10 cellular contexts compared by ENCODE assay signal in the genomic region with DNA sequence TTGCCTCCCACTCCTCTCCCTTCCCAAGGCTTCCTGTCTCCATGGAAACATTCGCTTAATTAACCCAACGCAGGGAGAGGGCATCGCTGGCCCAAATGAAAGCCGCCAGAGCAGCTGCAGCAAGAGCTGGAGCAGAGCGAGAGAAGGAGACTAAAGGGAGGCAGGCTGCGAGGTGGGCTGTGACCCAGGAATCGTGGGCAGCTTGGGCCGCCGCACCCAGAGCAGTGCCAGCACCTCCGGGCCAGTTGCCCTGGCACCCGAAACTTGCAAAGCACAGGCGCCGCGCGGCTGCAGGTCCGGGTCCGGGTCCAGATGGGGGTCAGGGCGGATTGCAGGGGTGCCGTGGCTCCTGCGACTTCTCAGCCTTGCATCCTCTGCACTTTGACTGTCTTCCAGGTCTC. TPM values are rescaled to one million over a fixed set of nuclear protein-coding genes. Genes with fewer than 3 reads are reported as not detected.
DNase-seq lines count a peak whose midpoint lies in the region; ATAC-seq and TF ChIP-seq lines count a peak whose summit lies in the region.
"Had no signal": no experiment of that assay in that cellular context is flagged by ENCODE, and none has a peak within 500 bp of the region (broad histone marks: within the 10 kb centered on the region; RNA-seq: fewer than 3 reads in every experiment).

No MANE protein-coding gene starts in this region.

- intact Hi-C loops in ascending aorta (cut with DNase I) (no loop called here), heart right ventricle (cut with DNase I) (loop anchor here in 1 of 10 donors (10.0 kb wide), 1 partner anchor 364 kb away; no protein-coding TSS in a partner anchor), gastrocnemius medialis (cut with DNase I; ENCODE audit: low total_unique reads) (no loop called here)

- TF ChIP-seq CTCF in ascending aorta (IDR thresholded peaks at IDR 0.05) (no peak), heart right ventricle (IDR thresholded peaks at IDR 0.05) (no peak), gastrocnemius medialis (IDR thresholded peaks at IDR 0.05 in 4 of 5, conservative IDR thresholded peaks at IDR 0.05 in 1 of 5) (no peak)

- peak overlapping the region; percentile 22 to 39 for H3K27ac ChIP-seq in ascending aorta
- H3K27ac ChIP-seq in heart right ventricle: no peak overlapping the region
- H3K27ac ChIP-seq in gastrocnemius medialis: no peak overlapping the region

- TF ChIP-seq POLR2A in gastrocnemius medialis (IDR thresholded peaks at IDR 0.05): no peak

- H3K4me3 ChIP-seq in ascending aorta (peak overlapping the region; percentile 46 to 71), heart right ventricle (peak overlapping the region in 9 of 10 donors; percentile 26 to 49 (median 36)), gastrocnemius medialis (peak overlapping the region; percentile 19 to 46 (median 28))

- no peaks in the 10 kb centered on the region for H3K9me3 ChIP-seq in ascending aorta
- H3K9me3 ChIP-seq in heart right ventricle: no peaks in the 10 kb centered on the region
- H3K9me3 ChIP-seq in gastrocnemius medialis: no peaks in the 10 kb centered on the region

- WGBS in heart right ventricle, 2 donors: 14 to 31% methylated on average over 20 of the region's 20 CpGs

- H3K27me3 ChIP-seq in ascending aorta (no peaks in the 10 kb centered on the region), heart right ventricle (peaks cover 0 to 17% (median 0%) of the 10 kb centered on the region in 7 donors), gastrocnemius medialis (no peaks in the 10 kb centered on the region)

- in situ Hi-C loops in gastrocnemius medialis (cut with MboI; ENCODE audit: low sequenced_read_pairs in 4 of 4): loop anchor here in 2 of 4 donors (25.0 kb wide), 2 partner anchors 362 to 862 kb away; no protein-coding TSS in a partner anchor

- no peaks in the 10 kb centered on the region for H3K36me3 ChIP-seq in ascending aorta
- H3K36me3 ChIP-seq in heart right ventricle: no peaks in the 10 kb centered on the region
- no peaks in the 10 kb centered on the region for H3K36me3 ChIP-seq in gastrocnemius medialis

- H3K4me1 ChIP-seq in ascending aorta: no peaks in the 10 kb centered on the region
- no peaks in the 10 kb centered on the region for H3K4me1 ChIP-seq in heart right ventricle
- no peaks in the 10 kb centered on the region for H3K4me1 ChIP-seq in gastrocnemius medialis

- DNase-seq in GM03348 (ENCODE audit: low spot score) (peak; percentile 45), ascending aorta (ENCODE audit: low spot score in 2 of 2) (no peak), heart right ventricle (peak in 1 of 2 donors; percentile 12), gastrocnemius medialis (no peak), NCI-H1930 (lab: John Stamatoyannopoulos, UW) (no peak), NCI-H446 treated with DMSO at 0.1 percent for 48 hours (lab: John Stamatoyannopoulos, UW) (no peak)
- DNase-seq: naive thymus-derived CD4-positive, alpha-beta T cell; NCI-H187 treated with DMSO at 0.1 percent for 48 hours had no signal

- ATAC-seq in heart right ventricle (peak in 2 of 8 donors; percentile 24 to 66), gastrocnemius medialis (no peak), GM21825 (IDR thresholded peaks at IDR 0.05; ENCODE audit: unreplicated experiment) (no peak), HG03280 (IDR thresholded peaks at IDR 0.05; ENCODE audit: unreplicated experiment) (no peak)
- ATAC-seq: naive thymus-derived CD4-positive, alpha-beta T cell had no signal

RNA-seq across cellular contexts. Expression of a gene that starts 43.4 kb away (rescaled TPM):
- 0.64 TPM for total RNA-seq in ascending aorta
- 1 to 10 TPM in 3 of 10 donors, under 1 TPM in 7; 0.19 to 1.9 (median 0.44) TPM for total RNA-seq in heart right ventricle
- polyA plus RNA-seq in heart right ventricle: under 1 TPM in 1 of 2 donors, not detected in 1; 0.04 TPM
- under 1 TPM in 3 of 4 donors, not detected in 1; 0.02 to 0.91 (median 0.46) TPM for total RNA-seq in gastrocnemius medialis
- total RNA-seq: naive thymus-derived CD4-positive, alpha-beta T cell had no signal
- polyA plus RNA-seq: naive thymus-derived CD4-positive, alpha-beta T cell had no signal

Comparison
In these comparisons a context has a peak if more than half of its experiments do, and no peak if none do; other contexts are left out.
1. H3K27ac ChIP-seq: peak in ascending aorta (2 of 2); none in heart right ventricle (0 of 10) and gastrocnemius medialis (0 of 4).
2. Peak in every context shown above with its lines, with median percentiles within 50 percentile points of each other: H3K4me3 ChIP-seq.